10 cellular contexts compared by ENCODE assay signal in the genomic region with DNA sequence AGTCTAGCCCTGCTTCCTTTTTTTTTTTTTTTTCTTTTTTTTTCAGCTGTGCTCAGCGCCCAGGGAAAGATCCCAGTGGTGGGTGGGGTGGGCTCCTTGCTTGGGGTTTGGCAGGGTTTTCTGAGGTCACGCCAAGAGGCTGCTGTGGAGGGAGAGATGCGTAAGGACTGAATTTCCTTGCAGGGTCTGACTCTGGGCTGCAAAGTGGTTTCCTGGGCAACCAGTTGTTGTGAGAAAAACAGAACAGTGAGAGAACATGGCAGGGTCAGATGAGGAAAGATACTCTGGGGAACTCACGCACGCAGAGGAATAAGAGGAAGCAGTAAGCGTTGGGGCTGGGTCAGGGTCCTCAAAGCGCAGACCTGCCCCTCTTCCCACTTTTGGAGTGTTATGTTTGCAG.
A peak's percentile ranks its signal among the peaks of the same experiment; 100 is the strongest.
DNase-seq lines count a peak whose midpoint lies in the region; ATAC-seq and TF ChIP-seq lines count a peak whose summit lies in the region.
"Had no signal": no experiment of that assay in that cellular context is flagged by ENCODE, and none has a peak within 500 bp of the region (broad histone marks: within the 10 kb centered on the region; RNA-seq: fewer than 3 reads in every experiment).

No MANE protein-coding gene starts in this region.

- peaks cover 35% of the 10 kb centered on the region for H3K27me3 Mint-ChIP-seq in activated naive CD8-positive, alpha-beta T cell treated with anti-CD3 and anti-CD28 coated beads, Interleukin-2, amount 10 ng/mL, durations not matched to agents 7 days and 5 days
- peaks cover 34% of the 10 kb centered on the region for H3K27me3 Mint-ChIP-seq in activated CD4-positive, alpha-beta T cell treated with anti-CD3 and anti-CD28 coated beads for 36 hours

- no peaks in the 10 kb centered on the region for H3K36me3 ChIP-seq in right atrium auricular region
- H3K36me3 ChIP-seq in rectal smooth muscle tissue (ENCODE audit: control insufficient read depth, insufficient read depth, low read length): no peaks in the 10 kb centered on the region

- peaks cover 10% of the 10 kb centered on the region for H3K9me3 Mint-ChIP-seq in activated naive CD8-positive, alpha-beta T cell treated with anti-CD3 and anti-CD28 coated beads, Interleukin-2, amount 10 ng/mL, durations not matched to agents 7 days and 5 days
- H3K9me3 Mint-ChIP-seq in activated CD4-positive, alpha-beta T cell treated with anti-CD3 and anti-CD28 coated beads for 36 hours (ENCODE audit: low read depth): peaks cover 19% of the 10 kb centered on the region

- H3K27ac ChIP-seq in HL-60 (replicated peaks) (peak overlapping the region; percentile 53), right atrium auricular region (no peak overlapping the region), rectal smooth muscle tissue (ENCODE audit: low read depth, low read length) (peak overlapping the region; percentile 57)

- H3K27me3 ChIP-seq in HL-60 (ENCODE audit: insufficient read depth, poor library complexity, severe bottlenecking) (no peaks in the 10 kb centered on the region), right atrium auricular region (no peaks in the 10 kb centered on the region), rectal smooth muscle tissue (ENCODE audit: control insufficient read depth, insufficient read depth, low read length) (peaks cover 2% of the 10 kb centered on the region)

- no peak overlapping the region for H3K9ac ChIP-seq in rectal smooth muscle tissue (ENCODE audit: low read length)

- no peak overlapping the region for H3K4me3 Mint-ChIP-seq in activated naive CD8-positive, alpha-beta T cell treated with anti-CD3 and anti-CD28 coated beads, Interleukin-2, amount 10 ng/mL, durations not matched to agents 7 days and 5 days
- H3K4me3 Mint-ChIP-seq in activated CD4-positive, alpha-beta T cell treated with anti-CD3 and anti-CD28 coated beads for 36 hours: no peak overlapping the region

- CTCF ChIA-PET in activated CD4-positive, alpha-beta T cell treated with anti-CD3 and anti-CD28 coated beads for 36 hours (lab: Charles Lee): interaction anchor here (0.5 to 3.2 kb wide), 5 partner anchors 13 to 201 kb away, joined by 3 to 88 read pairs (median 3); no protein-coding TSS in a partner anchor

- DNase-seq in HL-60 (ENCODE audit: low read depth in 1 of 2, low spot score in 1 of 2) (peak; percentile 58 to 85), right atrium auricular region (ENCODE audit: low spot score) (peak; percentile 68), KG1 (lab: John Stamatoyannopoulos, UW) (no peak)
- no peak for DNase-seq in activated naive CD8-positive, alpha-beta T cell treated with anti-CD3 and anti-CD28 coated beads, Interleukin-2, amount 10 ng/mL, durations not matched to agents 7 days and 5 days
- DNase-seq in activated CD4-positive, alpha-beta T cell treated with anti-CD3 and anti-CD28 coated beads for 36 hours: no peak
- DNase-seq: DMS53, posterior cingulate gyrus had no signal

- peaks cover 8% of the 10 kb centered on the region for H3K4me1 Mint-ChIP-seq in activated naive CD8-positive, alpha-beta T cell treated with anti-CD3 and anti-CD28 coated beads, Interleukin-2, amount 10 ng/mL, durations not matched to agents 7 days and 5 days
- peaks cover 15% of the 10 kb centered on the region for H3K4me1 Mint-ChIP-seq in activated CD4-positive, alpha-beta T cell treated with anti-CD3 and anti-CD28 coated beads for 36 hours

- H3K4me1 ChIP-seq in right atrium auricular region (no peaks in the 10 kb centered on the region), rectal smooth muscle tissue (ENCODE audit: control insufficient read depth, insufficient read depth, low read length) (peaks cover 15% of the 10 kb centered on the region)

- POLR2A ChIA-PET in activated naive CD8-positive, alpha-beta T cell treated with anti-CD3 and anti-CD28 coated beads, Interleukin-2, amount 10 ng/mL, durations not matched to agents 7 days and 5 days (lab: Charles Lee): no interaction called here
- POLR2A ChIA-PET in activated CD4-positive, alpha-beta T cell treated with anti-CD3 and anti-CD28 coated beads for 36 hours (lab: Charles Lee): no interaction called here

- TF ChIP-seq CTCF in HL-60 (IDR thresholded peaks at IDR 0.05; ENCODE audit: insufficient read depth, low read length) (no peak), right atrium auricular region (IDR thresholded peaks at IDR 0.05) (no peak)

- peaks cover 0 to 18% of the 10 kb centered on the region in 2 donors for H3K9me3 ChIP-seq in right atrium auricular region

- no peak overlapping the region for H3K27ac Mint-ChIP-seq in activated naive CD8-positive, alpha-beta T cell treated with anti-CD3 and anti-CD28 coated beads, Interleukin-2, amount 10 ng/mL, durations not matched to agents 7 days and 5 days
- H3K27ac Mint-ChIP-seq in activated CD4-positive, alpha-beta T cell treated with anti-CD3 and anti-CD28 coated beads for 36 hours: no peak overlapping the region

- H3K36me3 Mint-ChIP-seq in activated naive CD8-positive, alpha-beta T cell treated with anti-CD3 and anti-CD28 coated beads, Interleukin-2, amount 10 ng/mL, durations not matched to agents 7 days and 5 days: peaks cover 4% of the 10 kb centered on the region
- H3K36me3 Mint-ChIP-seq in activated CD4-positive, alpha-beta T cell treated with anti-CD3 and anti-CD28 coated beads for 36 hours (ENCODE audit: low read depth): peaks cover 7% of the 10 kb centered on the region

- intact Hi-C loops in activated CD4-positive, alpha-beta T cell treated with anti-CD3 and anti-CD28 coated beads for 36 hours (cut with DNase I, micrococcal nuclease): no loop called here

- H3K4me3 ChIP-seq in HL-60 (replicated peaks; ENCODE audit: insufficient read depth, low read length): no peak overlapping the region
- no peak overlapping the region for H3K4me3 ChIP-seq in right atrium auricular region
- no peak overlapping the region for H3K4me3 ChIP-seq in rectal smooth muscle tissue (ENCODE audit: low read length)

- peak; percentile 41 for ATAC-seq in activated naive CD8-positive, alpha-beta T cell treated with anti-CD3 and anti-CD28 coated beads, Interleukin-2, amount 10 ng/mL, durations not matched to agents 7 days and 5 days (ENCODE audit: low read depth)
- ATAC-seq in activated CD4-positive, alpha-beta T cell treated with anti-CD3 and anti-CD28 coated beads for 36 hours: no peak
- no peak for ATAC-seq in HG02759 (IDR thresholded peaks at IDR 0.05; ENCODE audit: unreplicated experiment)
- no peak for ATAC-seq in HG03469 (IDR thresholded peaks at IDR 0.05; ENCODE audit: unreplicated experiment)

Comparison
In these comparisons a context has a peak if more than half of its experiments do, and no peak if none do; other contexts are left out.
1. DNase-seq: peak in HL-60 (2 of 2) and right atrium auricular region (single experiment); none in activated naive CD8-positive, alpha-beta T cell treated with anti-CD3 and anti-CD28 coated beads, Interleukin-2, amount 10 ng/mL, durations not matched to agents 7 days and 5 days (single experiment), KG1 (single experiment) and activated CD4-positive, alpha-beta T cell treated with anti-CD3 and anti-CD28 coated beads for 36 hours (single experiment).
2. H3K27ac ChIP-seq: peak in HL-60 (single experiment) and rectal smooth muscle tissue (single experiment); none in right atrium auricular region (0 of 2).